15 cellular contexts compared by ENCODE assay signal in the genomic region with DNA sequence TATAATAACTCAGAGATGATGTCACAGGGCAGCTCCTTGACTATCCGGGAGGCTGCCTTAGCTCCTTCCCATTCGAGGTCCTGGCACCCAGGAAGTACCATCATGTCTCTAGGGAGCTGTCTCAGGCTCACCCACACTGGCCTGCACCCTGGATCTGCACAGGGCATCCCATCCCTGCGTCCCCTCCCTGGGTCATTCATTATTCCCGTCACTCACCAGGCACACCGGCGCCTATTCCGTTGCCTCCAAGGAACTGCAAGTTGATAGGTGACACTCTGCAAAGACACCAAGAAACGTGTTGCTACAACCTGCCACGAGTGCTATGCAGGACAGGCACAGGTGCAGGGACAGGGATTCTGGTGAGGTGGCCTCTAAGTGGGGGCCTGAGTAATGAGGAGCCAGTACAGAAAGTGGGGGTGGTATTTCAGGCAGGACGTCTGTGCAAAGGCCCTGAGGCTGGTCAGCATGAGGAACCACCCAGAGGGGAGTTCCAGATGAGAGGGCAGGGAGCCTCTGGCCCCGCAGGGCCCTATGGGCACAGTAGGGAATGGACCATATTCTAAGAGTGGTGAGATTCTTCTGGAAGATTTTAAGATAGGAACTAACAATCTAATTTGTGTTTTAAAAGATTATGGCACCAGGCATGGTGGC.
A peak's percentile ranks its signal among the peaks of the same experiment; 100 is the strongest.
DNase-seq lines count a peak whose midpoint lies in the region; ATAC-seq and TF ChIP-seq lines count a peak whose summit lies in the region.
"Had no signal": no experiment of that assay in that cellular context is flagged by ENCODE, and none has a peak within 500 bp of the region (broad histone marks: within the 10 kb centered on the region; RNA-seq: fewer than 3 reads in every experiment).

No MANE protein-coding gene starts in this region.

- no TSS peak for BruUV-seq in PC-3 (replicated peaks; lab: Mats Ljungman, UMichigan)

- no peaks in the 10 kb centered on the region for H3K79me2 ChIP-seq in PC-3 (ENCODE audit: low read length)

- no peak overlapping the region for H4K91ac ChIP-seq in neuronal stem cell (ENCODE audit: low read depth, low read length, poor library complexity)

- no peak overlapping the region for H2BK15ac ChIP-seq in neuronal stem cell (ENCODE audit: low read length)

- no peak overlapping the region for H2BK5ac ChIP-seq in neuronal stem cell (ENCODE audit: low read length)

- intact Hi-C loops in spleen (cut with DNase I; ENCODE audit: low total_unique reads), result no loop called here
- intact Hi-C loops in PC-3 (cut with micrococcal nuclease), result no loop called here

- H4K20me1 ChIP-seq in PC-3 (ENCODE audit: low read length), result no peaks in the 10 kb centered on the region
- H4K20me1 ChIP-seq: BLaER1 had no signal

- H3K4me1 ChIP-seq in Peyer's patch (no peaks in the 10 kb centered on the region), neuronal stem cell (ENCODE audit: control insufficient read depth in 2 of 2, insufficient read depth in 1 of 2, low read depth in 1 of 2, low read length in 2 of 2) (no peaks in the 10 kb centered on the region), spleen (no peaks in the 10 kb centered on the region), PC-3 (ENCODE audit: insufficient read depth, low read length) (no peaks in the 10 kb centered on the region)
- H3K4me1 ChIP-seq: BLaER1, HAP-1 had no signal

- CTCF ChIA-PET in PC-3 (lab: Charles Lee), result no interaction called here

- H3K4me3 ChIP-seq in Peyer's patch (no peak overlapping the region), neuronal stem cell (ENCODE audit: low read length in 2 of 2) (no peak overlapping the region), spleen (no peak overlapping the region), PC-3 (ENCODE audit: low read length) (no peak overlapping the region)
- H3K4me3 ChIP-seq: BLaER1, HAP-1 had no signal

- H3K27me3 ChIP-seq in Peyer's patch (no peaks in the 10 kb centered on the region), neuronal stem cell (ENCODE audit: control insufficient read depth in 3 of 3, insufficient read depth in 3 of 3, low read depth in 1 of 3, low read length in 3 of 3) (peaks cover 0 to 6% (median 0%) of the 10 kb centered on the region in 3 experiments), spleen (replicated peaks in 1 of 7) (peaks cover 0 to 4% (median 0%) of the 10 kb centered on the region in 7 donors), PC-3 (ENCODE audit: low read length) (no peaks in the 10 kb centered on the region)
- H3K27me3 ChIP-seq: BLaER1 had no signal

- no peaks in the 10 kb centered on the region for H3F3A ChIP-seq in PC-3 (ENCODE audit: low read length, unreplicated experiment)

- peak overlapping the region; percentile 14 for H3K14ac ChIP-seq in neuronal stem cell (ENCODE audit: low read length)

- no peak overlapping the region for H3K23ac ChIP-seq in neuronal stem cell (ENCODE audit: low read depth, low read length, poor library complexity)

- H3K4me2 ChIP-seq in neuronal stem cell (ENCODE audit: insufficient read depth, low read length, poor library complexity, severe bottlenecking) (no peak overlapping the region), PC-3 (ENCODE audit: low read length) (no peak overlapping the region)
- H3K4me2 ChIP-seq: BLaER1 had no signal

- H2AK5ac ChIP-seq in neuronal stem cell (ENCODE audit: low read depth, low read length), result no peak overlapping the region

- no peak overlapping the region for H3K4ac ChIP-seq in neuronal stem cell (ENCODE audit: low read length)

- POLR2A ChIA-PET in PC-3 (lab: Charles Lee; ENCODE audit: unreplicated experiment), result no interaction called here

- no peak for ATAC-seq in PC-3
- ATAC-seq in HG02884 (IDR thresholded peaks at IDR 0.05; ENCODE audit: unreplicated experiment), result no peak
- ATAC-seq: CD8-positive, alpha-beta T cell had no signal

- H3K9me2 ChIP-seq in PC-3 (replicated peaks; ENCODE audit: low read length), result no peaks in the 10 kb centered on the region

- TF ChIP-seq POLR2A in Peyer's patch (IDR thresholded peaks at IDR 0.05) (no peak), spleen (IDR thresholded peaks at IDR 0.05) (no peak)

- H2AFZ ChIP-seq in neuronal stem cell (ENCODE audit: low read length) (no peak overlapping the region), PC-3 (ENCODE audit: low read length) (no peak overlapping the region)

- H4K8ac ChIP-seq in neuronal stem cell (ENCODE audit: low read depth, low read length), result no peak overlapping the region

- H3K27ac ChIP-seq in Peyer's patch, result no peak overlapping the region
- H3K27ac ChIP-seq in neuronal stem cell (replicated peaks; ENCODE audit: low read length), result no peak overlapping the region
- no peak overlapping the region for H3K27ac ChIP-seq in spleen
- H3K27ac ChIP-seq in PC-3 (ENCODE audit: low read length), result no peak overlapping the region
- H3K27ac ChIP-seq: 22Rv1, BLaER1 had no signal

- DNase-seq in activated effector memory CD4-positive, alpha-beta T cell treated with anti-CD3 and anti-CD28 coated beads, Interleukin-2, amount 50 U/mL, for 16 hours, result peak; percentile 36
- no peak for DNase-seq in activated effector memory CD4-positive, alpha-beta T cell treated with Interleukin-2 at 50 U/mL for 16 hours
- peak in 2 of 3 donors; percentile 19 to 22 for DNase-seq in Peyer's patch
- DNase-seq in neuronal stem cell (ENCODE audit: low spot score), result no peak
- DNase-seq in spleen, result peak; percentile 32
- no peak for DNase-seq in PC-3
- DNase-seq in mucosa of gallbladder (ENCODE audit: low spot score), result no peak
- DNase-seq: Calu3; CD8-positive, alpha-beta T cell; DMS79 treated with DMSO at 0.1 percent for 48 hours; GF-D8 had no signal

- H3K79me1 ChIP-seq in neuronal stem cell (ENCODE audit: low read depth, low read length), result peaks cover 1% of the 10 kb centered on the region

- no peaks in the 10 kb centered on the region for H3K36me3 ChIP-seq in Peyer's patch
- H3K36me3 ChIP-seq in neuronal stem cell (replicated peaks in 1 of 2; ENCODE audit: control insufficient read depth in 2 of 2, insufficient read depth in 2 of 2, low read length in 2 of 2), result no peaks in the 10 kb centered on the region
- no peaks in the 10 kb centered on the region for H3K36me3 ChIP-seq in spleen
- no peaks in the 10 kb centered on the region for H3K36me3 ChIP-seq in PC-3 (ENCODE audit: low read depth, low read length)
- H3K36me3 ChIP-seq: BLaER1, HAP-1 had no signal

- WGBS in neuronal stem cell (ENCODE audit: extremely low coverage in 2 of 2, insufficient read length in 2 of 2, insufficient replicate concordance in 1 of 2), 2 donors, result no CpG with 5 or more reads among the region's 11 CpGs
- WGBS in spleen, 5 donors, result 76 to 86% (median 80%) methylated on average over 10 to 11 of the region's 11 CpGs

- H3K9me3 ChIP-seq in Peyer's patch (no peaks in the 10 kb centered on the region), neuronal stem cell (replicated peaks in 1 of 2; ENCODE audit: control insufficient read depth in 2 of 2, insufficient read depth in 1 of 2, low read depth in 1 of 2, low read length in 2 of 2) (no peaks in the 10 kb centered on the region), spleen (peaks cover 0 to 14% (median 6%) of the 10 kb centered on the region in 8 donors), PC-3 (ENCODE audit: low read length) (no peaks in the 10 kb centered on the region)
- H3K9me3 ChIP-seq: HAP-1 had no signal

- H3K9ac ChIP-seq in neuronal stem cell (ENCODE audit: low read depth, low read length, poor library complexity) (no peak overlapping the region), PC-3 (ENCODE audit: low read length) (no peak overlapping the region)
- H3K9ac ChIP-seq: BLaER1 had no signal

- no peak overlapping the region for H2BK120ac ChIP-seq in neuronal stem cell (ENCODE audit: low read depth, low read length)

- no peak for TF ChIP-seq CTCF in Peyer's patch (IDR thresholded peaks at IDR 0.05)
- no peak for TF ChIP-seq CTCF in spleen (IDR thresholded peaks at IDR 0.05 in 8 of 11, conservative IDR thresholded peaks at IDR 0.05 in 3 of 11)
- no peak for TF ChIP-seq CTCF in PC-3 (conservative IDR thresholded peaks at IDR 0.05; ENCODE audit: low read depth, low read length)

- no peak overlapping the region for H3K18ac ChIP-seq in neuronal stem cell (ENCODE audit: low read length)

- no peak overlapping the region for H2BK12ac ChIP-seq in neuronal stem cell (ENCODE audit: low read length)

Comparison
In these comparisons a context has a peak if more than half of its experiments do, and no peak if none do; other contexts are left out.
1. DNase-seq: peak in activated effector memory CD4-positive, alpha-beta T cell treated with anti-CD3 and anti-CD28 coated beads, Interleukin-2, amount 50 U/mL, for 16 hours (single experiment), Peyer's patch (2 of 3) and spleen (single experiment); none in activated effector memory CD4-positive, alpha-beta T cell treated with Interleukin-2 at 50 U/mL for 16 hours (single experiment), neuronal stem cell (single experiment), PC-3 (single experiment) and mucosa of gallbladder (single experiment).